In the genomic region with DNA sequence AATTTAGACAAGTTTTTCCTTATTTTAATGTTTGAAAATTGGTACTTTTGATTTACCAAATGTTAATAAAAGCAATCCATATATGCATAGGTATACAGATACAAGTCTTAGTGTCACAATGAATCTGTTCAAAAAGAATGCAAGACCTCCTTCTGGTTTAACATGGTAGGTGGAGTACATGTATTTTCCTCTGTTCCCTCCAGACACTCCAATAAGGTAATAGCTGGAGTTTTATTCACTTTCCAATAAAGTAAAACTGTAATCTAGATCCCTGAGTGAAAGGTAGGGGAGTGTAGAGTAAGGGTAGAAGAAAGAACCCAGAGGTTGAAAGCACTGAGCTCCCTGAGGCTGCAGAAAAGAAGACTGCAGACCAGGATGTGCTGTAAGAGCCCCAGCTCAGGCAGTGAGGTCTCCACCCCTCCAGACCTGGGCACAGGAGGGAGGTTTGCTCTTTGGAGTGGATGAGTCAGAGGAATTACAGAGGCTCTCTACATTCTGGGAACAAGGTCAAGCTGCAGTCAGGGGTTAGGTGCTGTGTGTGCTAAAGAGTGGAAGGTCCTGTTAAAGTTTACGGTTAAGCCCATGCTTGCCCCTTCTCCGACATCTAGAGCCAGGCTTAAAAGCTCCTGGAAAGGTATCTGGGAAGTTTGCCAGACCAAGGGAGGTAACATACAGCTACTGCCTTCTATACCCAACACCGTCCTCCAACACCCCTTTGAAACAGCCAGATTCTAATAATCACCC, we compare ENCODE assay signal across 1 cellular context.
TF ChIP-seq lines count a peak whose summit lies in the region.

No MANE protein-coding gene starts in this region.

TF ChIP-seq in HepG2, 621 proteins besides CTCF, POLR2A, EP300 and RAD21 (continued from another document and continues in another):
- TF ChIP-seq, protein P1, sequence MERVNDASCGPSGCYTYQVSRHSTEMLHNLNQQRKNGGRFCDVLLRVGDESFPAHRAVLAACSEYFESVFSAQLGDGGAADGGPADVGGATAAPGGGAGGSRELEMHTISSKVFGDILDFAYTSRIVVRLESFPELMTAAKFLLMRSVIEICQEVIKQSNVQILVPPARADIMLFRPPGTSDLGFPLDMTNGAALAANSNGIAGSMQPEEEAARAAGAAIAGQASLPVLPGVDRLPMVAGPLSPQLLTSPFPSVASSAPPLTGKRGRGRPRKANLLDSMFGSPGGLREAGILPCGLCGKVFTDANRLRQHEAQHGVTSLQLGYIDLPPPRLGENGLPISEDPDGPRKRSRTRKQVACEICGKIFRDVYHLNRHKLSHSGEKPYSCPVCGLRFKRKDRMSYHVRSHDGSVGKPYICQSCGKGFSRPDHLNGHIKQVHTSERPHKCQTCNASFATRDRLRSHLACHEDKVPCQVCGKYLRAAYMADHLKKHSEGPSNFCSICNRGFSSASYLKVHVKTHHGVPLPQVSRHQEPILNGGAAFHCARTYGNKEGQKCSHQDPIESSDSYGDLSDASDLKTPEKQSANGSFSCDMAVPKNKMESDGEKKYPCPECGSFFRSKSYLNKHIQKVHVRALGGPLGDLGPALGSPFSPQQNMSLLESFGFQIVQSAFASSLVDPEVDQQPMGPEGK (CRISPR knock-in tag; IDR thresholded peaks at IDR 0.05) = no peak
- no peak for TF ChIP-seq ZNF431 (CRISPR knock-in tag; IDR thresholded peaks at IDR 0.05; ENCODE audit: borderline replicate concordance, low read depth)
- no peak for TF ChIP-seq ZFY (CRISPR knock-in tag; IDR thresholded peaks at IDR 0.05)
- TF ChIP-seq FOXO1 (CRISPR knock-in tag; IDR thresholded peaks at IDR 0.05) = no peak
- TF ChIP-seq, protein P2, sequence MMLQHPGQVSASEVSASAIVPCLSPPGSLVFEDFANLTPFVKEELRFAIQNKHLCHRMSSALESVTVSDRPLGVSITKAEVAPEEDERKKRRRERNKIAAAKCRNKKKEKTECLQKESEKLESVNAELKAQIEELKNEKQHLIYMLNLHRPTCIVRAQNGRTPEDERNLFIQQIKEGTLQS (CRISPR knock-in tag; IDR thresholded peaks at IDR 0.05) = peak; percentile 78
- TF ChIP-seq NR2F2 (IDR thresholded peaks at IDR 0.05; ENCODE audit: borderline replicate concordance, low read depth) = no peak
- TF ChIP-seq ZNF672 (CRISPR knock-in tag; IDR thresholded peaks at IDR 0.05) = no peak
- TF ChIP-seq HDAC1 (CRISPR knock-in tag; IDR thresholded peaks at IDR 0.05) = no peak
- no peak for TF ChIP-seq CBX1 (IDR thresholded peaks at IDR 0.05; ENCODE audit: low read depth)
- TF ChIP-seq ZNF879 (CRISPR knock-in tag; IDR thresholded peaks at IDR 0.05) = no peak
- TF ChIP-seq, protein P3, sequence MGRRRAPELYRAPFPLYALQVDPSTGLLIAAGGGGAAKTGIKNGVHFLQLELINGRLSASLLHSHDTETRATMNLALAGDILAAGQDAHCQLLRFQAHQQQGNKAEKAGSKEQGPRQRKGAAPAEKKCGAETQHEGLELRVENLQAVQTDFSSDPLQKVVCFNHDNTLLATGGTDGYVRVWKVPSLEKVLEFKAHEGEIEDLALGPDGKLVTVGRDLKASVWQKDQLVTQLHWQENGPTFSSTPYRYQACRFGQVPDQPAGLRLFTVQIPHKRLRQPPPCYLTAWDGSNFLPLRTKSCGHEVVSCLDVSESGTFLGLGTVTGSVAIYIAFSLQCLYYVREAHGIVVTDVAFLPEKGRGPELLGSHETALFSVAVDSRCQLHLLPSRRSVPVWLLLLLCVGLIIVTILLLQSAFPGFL (CRISPR knock-in tag; IDR thresholded peaks at IDR 0.05) = no peak
- no peak for TF ChIP-seq ZNF230 (CRISPR knock-in tag; IDR thresholded peaks at IDR 0.05)
- TF ChIP-seq, protein P4, sequence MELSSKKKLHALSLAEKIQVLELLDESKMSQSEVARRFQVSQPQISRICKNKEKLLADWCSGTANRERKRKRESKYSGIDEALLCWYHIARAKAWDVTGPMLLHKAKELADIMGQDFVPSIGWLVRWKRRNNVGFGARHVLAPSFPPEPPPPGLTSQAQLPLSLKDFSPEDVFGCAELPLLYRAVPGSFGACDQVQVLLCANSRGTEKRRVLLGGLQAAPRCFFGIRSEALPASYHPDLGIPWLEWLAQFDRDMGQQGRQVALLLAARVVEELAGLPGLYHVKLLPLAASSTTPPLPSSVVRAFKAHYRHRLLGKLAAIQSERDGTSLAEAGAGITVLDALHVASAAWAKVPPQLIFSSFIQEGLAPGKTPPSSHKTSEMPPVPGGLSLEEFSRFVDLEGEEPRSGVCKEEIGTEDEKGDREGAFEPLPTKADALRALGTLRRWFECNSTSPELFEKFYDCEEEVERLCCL (CRISPR knock-in tag; IDR thresholded peaks at IDR 0.05; ENCODE audit: borderline replicate concordance) = no peak
- TF ChIP-seq, protein P5, sequence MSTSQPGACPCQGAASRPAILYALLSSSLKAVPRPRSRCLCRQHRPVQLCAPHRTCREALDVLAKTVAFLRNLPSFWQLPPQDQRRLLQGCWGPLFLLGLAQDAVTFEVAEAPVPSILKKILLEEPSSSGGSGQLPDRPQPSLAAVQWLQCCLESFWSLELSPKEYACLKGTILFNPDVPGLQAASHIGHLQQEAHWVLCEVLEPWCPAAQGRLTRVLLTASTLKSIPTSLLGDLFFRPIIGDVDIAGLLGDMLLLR (CRISPR knock-in tag; IDR thresholded peaks at IDR 0.05) = no peak
- TF ChIP-seq, protein P6, sequence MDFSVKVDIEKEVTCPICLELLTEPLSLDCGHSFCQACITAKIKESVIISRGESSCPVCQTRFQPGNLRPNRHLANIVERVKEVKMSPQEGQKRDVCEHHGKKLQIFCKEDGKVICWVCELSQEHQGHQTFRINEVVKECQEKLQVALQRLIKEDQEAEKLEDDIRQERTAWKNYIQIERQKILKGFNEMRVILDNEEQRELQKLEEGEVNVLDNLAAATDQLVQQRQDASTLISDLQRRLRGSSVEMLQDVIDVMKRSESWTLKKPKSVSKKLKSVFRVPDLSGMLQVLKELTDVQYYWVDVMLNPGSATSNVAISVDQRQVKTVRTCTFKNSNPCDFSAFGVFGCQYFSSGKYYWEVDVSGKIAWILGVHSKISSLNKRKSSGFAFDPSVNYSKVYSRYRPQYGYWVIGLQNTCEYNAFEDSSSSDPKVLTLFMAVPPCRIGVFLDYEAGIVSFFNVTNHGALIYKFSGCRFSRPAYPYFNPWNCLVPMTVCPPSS (IDR thresholded peaks at IDR 0.05) = no peak
- TF ChIP-seq ZIK1 (CRISPR knock-in tag; IDR thresholded peaks at IDR 0.05; ENCODE audit: borderline replicate concordance, low read depth) = no peak
- TF ChIP-seq CAMTA2 (CRISPR knock-in tag; IDR thresholded peaks at IDR 0.05; ENCODE audit: borderline replicate concordance) = no peak
- no peak for TF ChIP-seq ZNF256 (CRISPR knock-in tag; conservative IDR thresholded peaks at IDR 0.05)
- no peak for TF ChIP-seq ZNF777 (CRISPR knock-in tag; IDR thresholded peaks at IDR 0.05)
- TF ChIP-seq TBP (CRISPR knock-in tag; IDR thresholded peaks at IDR 0.05) = no peak
- no peak for TF ChIP-seq GABPB1 (CRISPR knock-in tag; IDR thresholded peaks at IDR 0.05)
- TF ChIP-seq, protein P7, sequence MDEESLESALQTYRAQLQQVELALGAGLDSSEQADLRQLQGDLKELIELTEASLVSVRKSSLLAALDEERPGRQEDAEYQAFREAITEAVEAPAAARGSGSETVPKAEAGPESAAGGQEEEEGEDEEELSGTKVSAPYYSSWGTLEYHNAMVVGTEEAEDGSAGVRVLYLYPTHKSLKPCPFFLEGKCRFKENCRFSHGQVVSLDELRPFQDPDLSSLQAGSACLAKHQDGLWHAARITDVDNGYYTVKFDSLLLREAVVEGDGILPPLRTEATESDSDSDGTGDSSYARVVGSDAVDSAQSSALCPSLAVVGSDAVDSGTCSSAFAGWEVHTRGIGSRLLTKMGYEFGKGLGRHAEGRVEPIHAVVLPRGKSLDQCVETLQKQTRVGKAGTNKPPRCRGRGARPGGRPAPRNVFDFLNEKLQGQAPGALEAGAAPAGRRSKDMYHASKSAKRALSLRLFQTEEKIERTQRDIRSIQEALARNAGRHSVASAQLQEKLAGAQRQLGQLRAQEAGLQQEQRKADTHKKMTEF (CRISPR knock-in tag; IDR thresholded peaks at IDR 0.05) = 0 out of 2 replicates have a peak, but pooled peaks have one; percentile 36
- no peak for TF ChIP-seq ZNF432 (CRISPR knock-in tag; IDR thresholded peaks at IDR 0.05; ENCODE audit: borderline replicate concordance)
- TF ChIP-seq, protein P8, sequence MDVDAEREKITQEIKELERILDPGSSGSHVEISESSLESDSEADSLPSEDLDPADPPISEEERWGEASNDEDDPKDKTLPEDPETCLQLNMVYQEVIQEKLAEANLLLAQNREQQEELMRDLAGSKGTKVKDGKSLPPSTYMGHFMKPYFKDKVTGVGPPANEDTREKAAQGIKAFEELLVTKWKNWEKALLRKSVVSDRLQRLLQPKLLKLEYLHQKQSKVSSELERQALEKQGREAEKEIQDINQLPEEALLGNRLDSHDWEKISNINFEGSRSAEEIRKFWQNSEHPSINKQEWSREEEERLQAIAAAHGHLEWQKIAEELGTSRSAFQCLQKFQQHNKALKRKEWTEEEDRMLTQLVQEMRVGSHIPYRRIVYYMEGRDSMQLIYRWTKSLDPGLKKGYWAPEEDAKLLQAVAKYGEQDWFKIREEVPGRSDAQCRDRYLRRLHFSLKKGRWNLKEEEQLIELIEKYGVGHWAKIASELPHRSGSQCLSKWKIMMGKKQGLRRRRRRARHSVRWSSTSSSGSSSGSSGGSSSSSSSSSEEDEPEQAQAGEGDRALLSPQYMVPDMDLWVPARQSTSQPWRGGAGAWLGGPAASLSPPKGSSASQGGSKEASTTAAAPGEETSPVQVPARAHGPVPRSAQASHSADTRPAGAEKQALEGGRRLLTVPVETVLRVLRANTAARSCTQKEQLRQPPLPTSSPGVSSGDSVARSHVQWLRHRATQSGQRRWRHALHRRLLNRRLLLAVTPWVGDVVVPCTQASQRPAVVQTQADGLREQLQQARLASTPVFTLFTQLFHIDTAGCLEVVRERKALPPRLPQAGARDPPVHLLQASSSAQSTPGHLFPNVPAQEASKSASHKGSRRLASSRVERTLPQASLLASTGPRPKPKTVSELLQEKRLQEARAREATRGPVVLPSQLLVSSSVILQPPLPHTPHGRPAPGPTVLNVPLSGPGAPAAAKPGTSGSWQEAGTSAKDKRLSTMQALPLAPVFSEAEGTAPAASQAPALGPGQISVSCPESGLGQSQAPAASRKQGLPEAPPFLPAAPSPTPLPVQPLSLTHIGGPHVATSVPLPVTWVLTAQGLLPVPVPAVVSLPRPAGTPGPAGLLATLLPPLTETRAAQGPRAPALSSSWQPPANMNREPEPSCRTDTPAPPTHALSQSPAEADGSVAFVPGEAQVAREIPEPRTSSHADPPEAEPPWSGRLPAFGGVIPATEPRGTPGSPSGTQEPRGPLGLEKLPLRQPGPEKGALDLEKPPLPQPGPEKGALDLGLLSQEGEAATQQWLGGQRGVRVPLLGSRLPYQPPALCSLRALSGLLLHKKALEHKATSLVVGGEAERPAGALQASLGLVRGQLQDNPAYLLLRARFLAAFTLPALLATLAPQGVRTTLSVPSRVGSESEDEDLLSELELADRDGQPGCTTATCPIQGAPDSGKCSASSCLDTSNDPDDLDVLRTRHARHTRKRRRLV (CRISPR knock-in tag; IDR thresholded peaks at IDR 0.05) = peak; percentile 93
- no peak for TF ChIP-seq ZNF329 (CRISPR knock-in tag; IDR thresholded peaks at IDR 0.05; ENCODE audit: low read depth)
- TF ChIP-seq ZNF451 (CRISPR knock-in tag; IDR thresholded peaks at IDR 0.05) = no peak
- no peak for TF ChIP-seq ZNF367 (CRISPR knock-in tag; IDR thresholded peaks at IDR 0.05; ENCODE audit: borderline replicate concordance)
- TF ChIP-seq, protein P9, sequence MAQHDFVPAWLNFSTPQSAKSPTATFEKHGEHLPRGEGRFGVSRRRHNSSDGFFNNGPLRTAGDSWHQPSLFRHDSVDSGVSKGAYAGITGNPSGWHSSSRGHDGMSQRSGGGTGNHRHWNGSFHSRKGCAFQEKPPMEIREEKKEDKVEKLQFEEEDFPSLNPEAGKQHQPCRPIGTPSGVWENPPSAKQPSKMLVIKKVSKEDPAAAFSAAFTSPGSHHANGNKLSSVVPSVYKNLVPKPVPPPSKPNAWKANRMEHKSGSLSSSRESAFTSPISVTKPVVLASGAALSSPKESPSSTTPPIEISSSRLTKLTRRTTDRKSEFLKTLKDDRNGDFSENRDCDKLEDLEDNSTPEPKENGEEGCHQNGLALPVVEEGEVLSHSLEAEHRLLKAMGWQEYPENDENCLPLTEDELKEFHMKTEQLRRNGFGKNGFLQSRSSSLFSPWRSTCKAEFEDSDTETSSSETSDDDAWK (CRISPR knock-in tag; IDR thresholded peaks at IDR 0.05) = no peak
- peak; percentile 51; the same call in 1 of the 2 replicates for TF ChIP-seq ZNF724P (CRISPR knock-in tag; IDR thresholded peaks at IDR 0.05; ENCODE audit: borderline replicate concordance)
- TF ChIP-seq SIN3B (IDR thresholded peaks at IDR 0.05; ENCODE audit: low read length) = no peak
- TF ChIP-seq RELA (CRISPR knock-in tag; IDR thresholded peaks at IDR 0.05) = no peak
- no peak for TF ChIP-seq FOXP1 (IDR thresholded peaks at IDR 0.05)
- TF ChIP-seq FOXP1 (CRISPR knock-in tag; IDR thresholded peaks at IDR 0.05) = no peak
- TF ChIP-seq, protein P10, sequence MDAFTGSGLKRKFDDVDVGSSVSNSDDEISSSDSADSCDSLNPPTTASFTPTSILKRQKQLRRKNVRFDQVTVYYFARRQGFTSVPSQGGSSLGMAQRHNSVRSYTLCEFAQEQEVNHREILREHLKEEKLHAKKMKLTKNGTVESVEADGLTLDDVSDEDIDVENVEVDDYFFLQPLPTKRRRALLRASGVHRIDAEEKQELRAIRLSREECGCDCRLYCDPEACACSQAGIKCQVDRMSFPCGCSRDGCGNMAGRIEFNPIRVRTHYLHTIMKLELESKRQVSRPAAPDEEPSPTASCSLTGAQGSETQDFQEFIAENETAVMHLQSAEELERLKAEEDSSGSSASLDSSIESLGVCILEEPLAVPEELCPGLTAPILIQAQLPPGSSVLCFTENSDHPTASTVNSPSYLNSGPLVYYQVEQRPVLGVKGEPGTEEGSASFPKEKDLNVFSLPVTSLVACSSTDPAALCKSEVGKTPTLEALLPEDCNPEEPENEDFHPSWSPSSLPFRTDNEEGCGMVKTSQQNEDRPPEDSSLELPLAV (CRISPR knock-in tag; conservative IDR thresholded peaks at IDR 0.05; ENCODE audit: low read depth) = no peak
- no peak for TF ChIP-seq ZNF839 (CRISPR knock-in tag; IDR thresholded peaks at IDR 0.05; ENCODE audit: borderline replicate concordance)
- TF ChIP-seq NFIC (IDR thresholded peaks at IDR 0.05; ENCODE audit: low read length) = no peak
- TF ChIP-seq FIP1L1 (IDR thresholded peaks at IDR 0.05; ENCODE audit: borderline replicate concordance, insufficient read depth, low read depth, low read length) = no peak
- no peak for TF ChIP-seq ZNF556 (CRISPR knock-in tag; IDR thresholded peaks at IDR 0.05; ENCODE audit: borderline replicate concordance)
- no peak for TF ChIP-seq CHD4 (IDR thresholded peaks at IDR 0.05; ENCODE audit: borderline replicate concordance, low read length)
- no peak for TF ChIP-seq ZFP82 (CRISPR knock-in tag; IDR thresholded peaks at IDR 0.05; ENCODE audit: borderline replicate concordance)
